Comparison of ENCODE assay signal across 1 cellular context in the genomic region with DNA sequence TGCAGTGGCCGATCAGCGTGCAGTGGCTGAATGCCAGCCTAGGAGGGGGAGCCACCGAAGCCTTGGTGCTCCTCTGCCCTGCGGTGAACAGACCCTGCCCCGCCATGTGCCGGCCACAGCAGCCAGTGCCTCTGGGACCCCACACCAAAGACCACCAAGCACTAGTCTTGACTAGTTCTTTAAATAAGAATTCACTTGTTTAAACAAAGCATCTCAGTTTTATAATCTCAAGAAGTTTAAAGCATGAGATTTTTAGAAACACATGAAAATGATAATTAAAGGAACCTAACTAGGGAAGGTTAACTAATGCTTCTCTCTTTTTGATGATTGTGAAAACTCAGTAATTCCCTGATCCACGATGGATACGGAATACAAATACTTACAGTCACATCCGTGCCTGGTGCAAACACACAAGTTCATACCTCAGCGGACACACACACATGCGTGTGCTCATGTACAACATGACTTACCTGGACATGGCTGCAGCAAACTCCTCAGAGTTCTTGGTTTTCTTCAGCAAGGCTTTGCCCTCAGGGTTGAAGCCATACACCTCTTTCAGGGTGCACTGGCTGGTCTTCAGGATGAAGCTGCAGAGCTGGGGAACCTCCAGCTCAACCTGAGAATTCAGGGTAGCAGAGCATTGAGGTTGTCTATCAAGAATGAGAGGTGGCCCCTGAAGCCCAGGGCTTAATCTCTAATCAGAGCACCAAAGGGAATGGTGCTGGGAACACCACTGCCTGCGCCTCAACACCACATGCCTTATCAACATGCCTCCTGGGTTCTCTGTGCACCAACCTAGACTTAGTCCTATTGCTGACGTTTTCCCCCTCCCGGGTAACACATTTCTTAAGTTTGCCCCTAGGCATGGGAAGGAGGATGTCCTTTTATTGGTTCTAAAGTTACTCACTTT.
TF ChIP-seq lines count a peak whose summit lies in the region.

No MANE protein-coding gene starts in this region.

TF ChIP-seq in HepG2, 621 proteins besides CTCF, POLR2A, EP300 and RAD21 (continued from another document and continues in another):
- TF ChIP-seq, protein P1, sequence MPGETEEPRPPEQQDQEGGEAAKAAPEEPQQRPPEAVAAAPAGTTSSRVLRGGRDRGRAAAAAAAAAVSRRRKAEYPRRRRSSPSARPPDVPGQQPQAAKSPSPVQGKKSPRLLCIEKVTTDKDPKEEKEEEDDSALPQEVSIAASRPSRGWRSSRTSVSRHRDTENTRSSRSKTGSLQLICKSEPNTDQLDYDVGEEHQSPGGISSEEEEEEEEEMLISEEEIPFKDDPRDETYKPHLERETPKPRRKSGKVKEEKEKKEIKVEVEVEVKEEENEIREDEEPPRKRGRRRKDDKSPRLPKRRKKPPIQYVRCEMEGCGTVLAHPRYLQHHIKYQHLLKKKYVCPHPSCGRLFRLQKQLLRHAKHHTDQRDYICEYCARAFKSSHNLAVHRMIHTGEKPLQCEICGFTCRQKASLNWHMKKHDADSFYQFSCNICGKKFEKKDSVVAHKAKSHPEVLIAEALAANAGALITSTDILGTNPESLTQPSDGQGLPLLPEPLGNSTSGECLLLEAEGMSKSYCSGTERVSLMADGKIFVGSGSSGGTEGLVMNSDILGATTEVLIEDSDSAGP (CRISPR knock-in tag; IDR thresholded peaks at IDR 0.05; ENCODE audit: borderline replicate concordance): no peak
- TF ChIP-seq ZSCAN9 (CRISPR knock-in tag; IDR thresholded peaks at IDR 0.05; ENCODE audit: borderline replicate concordance) (0 out of 2 replicates have a peak, but pooled peaks have one; percentile 32), ZNF33B (CRISPR knock-in tag; IDR thresholded peaks at IDR 0.05) (no peak), ZNF350 (CRISPR knock-in tag; IDR thresholded peaks at IDR 0.05; ENCODE audit: borderline replicate concordance, low read depth) (no peak), REL (CRISPR knock-in tag; conservative IDR thresholded peaks at IDR 0.05) (no peak; the same call in 1 of the 2 replicates), YEATS4 (CRISPR knock-in tag; IDR thresholded peaks at IDR 0.05; ENCODE audit: borderline replicate concordance) (no peak; the same call in 1 of the 2 replicates), ZNF616 (CRISPR knock-in tag; IDR thresholded peaks at IDR 0.05; ENCODE audit: low read depth) (no peak), REPIN1 (CRISPR knock-in tag; IDR thresholded peaks at IDR 0.05; ENCODE audit: borderline replicate concordance, low read depth) (peak; percentile 10; the same call in 1 of the 2 replicates), EEA1 (CRISPR knock-in tag; IDR thresholded peaks at IDR 0.05; ENCODE audit: borderline replicate concordance) (no peak), ZNF7 (CRISPR knock-in tag; IDR thresholded peaks at IDR 0.05) (no peak), KDM1A (CRISPR knock-in tag; IDR thresholded peaks at IDR 0.05) (no peak), XRCC5 (optimal IDR thresholded peaks at IDR 0.05; ENCODE audit: low read length) (peak; percentile 34), GLI4 (CRISPR knock-in tag; IDR thresholded peaks at IDR 0.05; ENCODE audit: borderline replicate concordance) (no peak), CENPX (CRISPR knock-in tag; IDR thresholded peaks at IDR 0.05) (no peak), ZNF75D (CRISPR knock-in tag; IDR thresholded peaks at IDR 0.05; ENCODE audit: borderline replicate concordance) (no peak), ZNF431 (CRISPR knock-in tag; IDR thresholded peaks at IDR 0.05; ENCODE audit: borderline replicate concordance, low read depth) (no peak), GABPA (IDR thresholded peaks at IDR 0.05; ENCODE audit: low read depth, low read length) (no peak), GABPA (CRISPR knock-in tag; IDR thresholded peaks at IDR 0.05; ENCODE audit: low read depth) (no peak), THAP11 (CRISPR knock-in tag; IDR thresholded peaks at IDR 0.05) (no peak), ZNF782 (CRISPR knock-in tag; IDR thresholded peaks at IDR 0.05; ENCODE audit: borderline replicate concordance) (no peak), ZNF335 (CRISPR knock-in tag; IDR thresholded peaks at IDR 0.05) (no peak), ZMAT3 (CRISPR knock-in tag; conservative IDR thresholded peaks at IDR 0.05) (0 out of 2 replicates have a peak, but pooled peaks have one; percentile 35), GFI1 (CRISPR knock-in tag; IDR thresholded peaks at IDR 0.05; ENCODE audit: borderline replicate concordance) (no peak), HNRNPLL (IDR thresholded peaks at IDR 0.05; ENCODE audit: low read depth, low read length, poor library complexity, severe bottlenecking) (no peak), NBN (conservative IDR thresholded peaks at IDR 0.05) (no peak), ESRRA (CRISPR knock-in tag; IDR thresholded peaks at IDR 0.05; ENCODE audit: low read depth) (peak; percentile 44; the same call in 1 of the 2 replicates), SCMH1 (CRISPR knock-in tag; IDR thresholded peaks at IDR 0.05; ENCODE audit: borderline replicate concordance) (no peak), RFXANK (CRISPR knock-in tag; IDR thresholded peaks at IDR 0.05) (no peak)
- TF ChIP-seq, protein P2, sequence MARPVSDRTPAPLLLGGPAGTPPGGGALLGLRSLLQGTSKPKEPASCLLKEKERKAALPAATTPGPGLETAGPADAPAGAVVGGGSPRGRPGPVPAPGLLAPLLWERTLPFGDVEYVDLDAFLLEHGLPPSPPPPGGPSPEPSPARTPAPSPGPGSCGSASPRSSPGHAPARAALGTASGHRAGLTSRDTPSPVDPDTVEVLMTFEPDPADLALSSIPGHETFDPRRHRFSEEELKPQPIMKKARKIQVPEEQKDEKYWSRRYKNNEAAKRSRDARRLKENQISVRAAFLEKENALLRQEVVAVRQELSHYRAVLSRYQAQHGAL (CRISPR knock-in tag; IDR thresholded peaks at IDR 0.05; ENCODE audit: not compliant biosample characterization): no peak
- TF ChIP-seq, protein P3, sequence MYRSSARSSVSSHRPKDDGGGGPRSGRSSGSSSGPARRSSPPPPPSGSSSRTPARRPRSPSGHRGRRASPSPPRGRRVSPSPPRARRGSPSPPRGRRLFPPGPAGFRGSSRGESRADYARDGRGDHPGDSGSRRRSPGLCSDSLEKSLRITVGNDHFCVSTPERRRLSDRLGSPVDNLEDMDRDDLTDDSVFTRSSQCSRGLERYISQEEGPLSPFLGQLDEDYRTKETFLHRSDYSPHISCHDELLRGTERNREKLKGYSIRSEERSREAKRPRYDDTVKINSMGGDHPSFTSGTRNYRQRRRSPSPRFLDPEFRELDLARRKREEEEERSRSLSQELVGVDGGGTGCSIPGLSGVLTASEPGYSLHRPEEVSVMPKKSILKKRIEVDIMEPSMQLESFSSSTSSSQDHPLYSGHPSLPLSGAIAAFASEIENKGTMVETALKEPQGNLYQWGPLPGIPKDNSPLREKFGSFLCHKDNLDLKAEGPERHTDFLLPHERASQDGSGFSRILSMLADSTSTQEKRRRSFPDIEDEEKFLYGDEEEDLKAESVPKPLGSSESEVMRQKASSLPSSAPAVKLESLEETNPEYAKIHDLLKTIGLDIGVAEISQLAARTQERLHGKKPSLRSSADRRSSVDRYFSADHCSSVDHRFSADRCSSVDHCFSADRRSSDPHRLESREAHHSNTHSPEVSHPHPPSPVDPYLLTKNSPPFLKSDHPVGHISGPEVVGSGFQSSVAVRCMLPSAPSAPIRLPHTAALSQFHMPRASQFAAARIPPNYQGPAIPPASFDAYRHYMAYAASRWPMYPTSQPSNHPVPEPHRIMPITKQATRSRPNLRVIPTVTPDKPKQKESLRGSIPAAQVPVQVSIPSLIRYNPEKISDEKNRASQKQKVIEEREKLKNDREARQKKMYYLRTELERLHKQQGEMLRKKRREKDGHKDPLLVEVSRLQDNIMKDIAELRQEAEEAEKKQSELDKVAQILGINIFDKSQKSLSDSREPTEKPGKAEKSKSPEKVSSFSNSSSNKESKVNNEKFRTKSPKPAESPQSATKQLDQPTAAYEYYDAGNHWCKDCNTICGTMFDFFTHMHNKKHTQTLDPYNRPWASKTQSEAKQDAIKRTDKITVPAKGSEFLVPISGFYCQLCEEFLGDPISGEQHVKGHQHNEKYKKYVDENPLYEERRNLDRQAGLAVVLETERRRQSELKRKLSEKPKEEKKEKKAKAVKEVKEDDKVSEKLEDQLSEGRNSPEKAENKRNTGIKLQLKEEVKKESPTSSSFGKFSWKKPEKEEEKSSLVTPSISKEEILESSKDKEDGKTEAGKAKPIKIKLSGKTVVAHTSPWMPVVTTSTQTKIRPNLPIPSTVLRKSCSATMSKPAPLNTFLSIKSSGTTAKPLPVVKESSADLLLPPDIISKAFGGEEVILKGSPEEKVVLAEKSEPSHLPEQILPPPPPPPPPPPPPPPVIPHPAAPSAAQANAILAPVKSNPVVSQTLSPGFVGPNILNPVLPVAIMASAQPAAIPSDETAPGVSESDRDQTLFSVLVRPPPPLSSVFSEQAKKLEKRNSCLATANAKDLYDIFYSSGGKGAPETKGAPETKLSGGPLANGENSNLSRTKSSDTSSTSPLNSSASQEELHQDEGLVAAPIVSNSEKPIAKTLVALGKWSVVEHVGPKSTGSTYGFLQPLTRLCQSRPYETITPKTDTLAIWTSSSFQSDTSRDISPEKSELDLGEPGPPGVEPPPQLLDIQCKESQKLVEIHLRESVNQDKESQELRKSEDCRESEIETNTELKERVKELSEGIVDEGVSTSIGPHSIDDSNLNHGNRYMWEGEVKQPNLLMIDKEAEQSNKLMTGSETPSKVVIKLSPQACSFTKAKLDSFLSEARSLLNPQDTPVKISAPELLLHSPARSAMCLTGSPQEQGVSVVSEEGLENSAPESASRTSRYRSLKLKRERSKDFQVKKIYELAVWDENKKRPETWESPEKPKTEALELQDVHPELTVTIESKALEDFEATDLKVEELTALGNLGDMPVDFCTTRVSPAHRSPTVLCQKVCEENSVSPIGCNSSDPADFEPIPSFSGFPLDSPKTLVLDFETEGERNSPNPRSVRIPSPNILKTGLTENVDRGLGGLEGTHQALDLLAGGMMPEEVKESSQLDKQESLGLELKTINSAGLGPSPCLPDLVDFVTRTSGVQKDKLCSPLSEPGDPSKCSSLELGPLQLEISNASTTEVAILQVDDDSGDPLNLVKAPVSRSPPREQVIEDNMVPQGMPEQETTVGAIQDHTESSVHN (CRISPR knock-in tag; IDR thresholded peaks at IDR 0.05): no peak
- TF ChIP-seq, protein P4, sequence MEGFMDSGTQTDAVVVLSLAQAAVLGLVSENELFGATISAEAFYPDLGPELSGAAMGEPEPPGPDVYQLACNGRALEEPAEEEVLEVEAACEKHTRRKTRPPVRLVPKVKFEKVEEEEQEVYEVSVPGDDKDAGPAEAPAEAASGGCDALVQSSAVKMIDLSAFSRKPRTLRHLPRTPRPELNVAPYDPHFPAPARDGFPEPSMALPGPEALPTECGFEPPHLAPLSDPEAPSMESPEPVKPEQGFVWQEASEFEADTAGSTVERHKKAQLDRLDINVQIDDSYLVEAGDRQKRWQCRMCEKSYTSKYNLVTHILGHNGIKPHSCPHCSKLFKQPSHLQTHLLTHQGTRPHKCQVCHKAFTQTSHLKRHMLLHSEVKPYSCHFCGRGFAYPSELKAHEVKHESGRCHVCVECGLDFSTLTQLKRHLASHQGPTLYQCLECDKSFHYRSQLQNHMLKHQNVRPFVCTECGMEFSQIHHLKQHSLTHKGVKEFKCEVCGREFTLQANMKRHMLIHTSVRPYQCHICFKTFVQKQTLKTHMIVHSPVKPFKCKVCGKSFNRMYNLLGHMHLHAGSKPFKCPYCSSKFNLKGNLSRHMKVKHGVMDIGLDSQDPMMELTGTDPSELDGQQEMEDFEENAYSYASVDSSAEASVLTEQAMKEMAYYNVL (CRISPR knock-in tag; IDR thresholded peaks at IDR 0.05; ENCODE audit: borderline replicate concordance): no peak
- TF ChIP-seq, protein P5, sequence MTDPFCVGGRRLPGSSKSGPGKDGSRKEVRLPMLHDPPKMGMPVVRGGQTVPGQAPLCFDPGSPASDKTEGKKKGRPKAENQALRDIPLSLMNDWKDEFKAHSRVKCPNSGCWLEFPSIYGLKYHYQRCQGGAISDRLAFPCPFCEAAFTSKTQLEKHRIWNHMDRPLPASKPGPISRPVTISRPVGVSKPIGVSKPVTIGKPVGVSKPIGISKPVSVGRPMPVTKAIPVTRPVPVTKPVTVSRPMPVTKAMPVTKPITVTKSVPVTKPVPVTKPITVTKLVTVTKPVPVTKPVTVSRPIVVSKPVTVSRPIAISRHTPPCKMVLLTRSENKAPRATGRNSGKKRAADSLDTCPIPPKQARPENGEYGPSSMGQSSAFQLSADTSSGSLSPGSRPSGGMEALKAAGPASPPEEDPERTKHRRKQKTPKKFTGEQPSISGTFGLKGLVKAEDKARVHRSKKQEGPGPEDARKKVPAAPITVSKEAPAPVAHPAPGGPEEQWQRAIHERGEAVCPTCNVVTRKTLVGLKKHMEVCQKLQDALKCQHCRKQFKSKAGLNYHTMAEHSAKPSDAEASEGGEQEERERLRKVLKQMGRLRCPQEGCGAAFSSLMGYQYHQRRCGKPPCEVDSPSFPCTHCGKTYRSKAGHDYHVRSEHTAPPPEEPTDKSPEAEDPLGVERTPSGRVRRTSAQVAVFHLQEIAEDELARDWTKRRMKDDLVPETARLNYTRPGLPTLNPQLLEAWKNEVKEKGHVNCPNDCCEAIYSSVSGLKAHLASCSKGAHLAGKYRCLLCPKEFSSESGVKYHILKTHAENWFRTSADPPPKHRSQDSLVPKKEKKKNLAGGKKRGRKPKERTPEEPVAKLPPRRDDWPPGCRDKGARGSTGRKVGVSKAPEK (CRISPR knock-in tag; IDR thresholded peaks at IDR 0.05; ENCODE audit: borderline replicate concordance): peak; percentile 71
- TF ChIP-seq, protein P6, sequence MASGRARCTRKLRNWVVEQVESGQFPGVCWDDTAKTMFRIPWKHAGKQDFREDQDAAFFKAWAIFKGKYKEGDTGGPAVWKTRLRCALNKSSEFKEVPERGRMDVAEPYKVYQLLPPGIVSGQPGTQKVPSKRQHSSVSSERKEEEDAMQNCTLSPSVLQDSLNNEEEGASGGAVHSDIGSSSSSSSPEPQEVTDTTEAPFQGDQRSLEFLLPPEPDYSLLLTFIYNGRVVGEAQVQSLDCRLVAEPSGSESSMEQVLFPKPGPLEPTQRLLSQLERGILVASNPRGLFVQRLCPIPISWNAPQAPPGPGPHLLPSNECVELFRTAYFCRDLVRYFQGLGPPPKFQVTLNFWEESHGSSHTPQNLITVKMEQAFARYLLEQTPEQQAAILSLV (CRISPR knock-in tag; IDR thresholded peaks at IDR 0.05; ENCODE audit: borderline replicate concordance): no peak
- TF ChIP-seq, protein P7, sequence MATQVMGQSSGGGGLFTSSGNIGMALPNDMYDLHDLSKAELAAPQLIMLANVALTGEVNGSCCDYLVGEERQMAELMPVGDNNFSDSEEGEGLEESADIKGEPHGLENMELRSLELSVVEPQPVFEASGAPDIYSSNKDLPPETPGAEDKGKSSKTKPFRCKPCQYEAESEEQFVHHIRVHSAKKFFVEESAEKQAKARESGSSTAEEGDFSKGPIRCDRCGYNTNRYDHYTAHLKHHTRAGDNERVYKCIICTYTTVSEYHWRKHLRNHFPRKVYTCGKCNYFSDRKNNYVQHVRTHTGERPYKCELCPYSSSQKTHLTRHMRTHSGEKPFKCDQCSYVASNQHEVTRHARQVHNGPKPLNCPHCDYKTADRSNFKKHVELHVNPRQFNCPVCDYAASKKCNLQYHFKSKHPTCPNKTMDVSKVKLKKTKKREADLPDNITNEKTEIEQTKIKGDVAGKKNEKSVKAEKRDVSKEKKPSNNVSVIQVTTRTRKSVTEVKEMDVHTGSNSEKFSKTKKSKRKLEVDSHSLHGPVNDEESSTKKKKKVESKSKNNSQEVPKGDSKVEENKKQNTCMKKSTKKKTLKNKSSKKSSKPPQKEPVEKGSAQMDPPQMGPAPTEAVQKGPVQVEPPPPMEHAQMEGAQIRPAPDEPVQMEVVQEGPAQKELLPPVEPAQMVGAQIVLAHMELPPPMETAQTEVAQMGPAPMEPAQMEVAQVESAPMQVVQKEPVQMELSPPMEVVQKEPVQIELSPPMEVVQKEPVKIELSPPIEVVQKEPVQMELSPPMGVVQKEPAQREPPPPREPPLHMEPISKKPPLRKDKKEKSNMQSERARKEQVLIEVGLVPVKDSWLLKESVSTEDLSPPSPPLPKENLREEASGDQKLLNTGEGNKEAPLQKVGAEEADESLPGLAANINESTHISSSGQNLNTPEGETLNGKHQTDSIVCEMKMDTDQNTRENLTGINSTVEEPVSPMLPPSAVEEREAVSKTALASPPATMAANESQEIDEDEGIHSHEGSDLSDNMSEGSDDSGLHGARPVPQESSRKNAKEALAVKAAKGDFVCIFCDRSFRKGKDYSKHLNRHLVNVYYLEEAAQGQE (IDR thresholded peaks at IDR 0.05; ENCODE audit: borderline replicate concordance in 1 of 2, low read depth in 1 of 2, low read length in 2 of 2): peak in 1 of 2 experiments; percentile 10; a peak in 1 of 4 replicates
